In the genomic region with DNA sequence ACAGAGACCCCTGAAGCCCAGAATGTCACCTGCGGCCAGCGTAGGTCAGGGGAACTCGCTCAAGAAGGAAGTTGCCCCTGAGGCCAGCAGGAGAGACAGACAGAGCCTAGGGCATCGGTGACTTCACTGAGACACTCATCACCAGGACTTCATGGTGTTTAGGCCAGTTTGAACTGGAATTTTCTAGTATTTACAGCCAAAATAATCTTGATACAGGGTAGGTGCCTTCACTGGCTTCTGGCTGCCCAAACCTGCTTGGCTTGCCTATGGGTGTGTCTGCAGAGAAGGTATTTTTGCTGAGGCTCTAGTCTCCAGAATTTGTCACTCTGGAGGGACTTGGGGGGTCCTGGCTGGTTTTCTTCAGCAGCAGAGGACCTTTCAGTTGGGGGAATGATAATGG, we compare ENCODE assay signal across 17 cellular contexts.
DNase-seq lines count a peak whose midpoint lies in the region; ATAC-seq, FAIRE-seq and TF ChIP-seq lines count a peak whose summit lies in the region.
"Had no signal": no experiment of that assay in that cellular context is flagged by ENCODE, and none has a peak within 500 bp of the region (broad histone marks: within the 10 kb centered on the region; RNA-seq: fewer than 3 reads in every experiment).

No MANE protein-coding gene starts in this region.

- 64% methylated on average over 4 of the region's 4 CpGs for WGBS in K562 (ENCODE audit: insufficient coverage, low coverage, missing lambda C conversion rate)
- WGBS in esophagus squamous epithelium, 2 donors = 23 to 40% methylated on average over 1 to 4 of the region's 4 CpGs
- WGBS in sigmoid colon, 2 donors = 90% methylated on average over 4 of the region's 4 CpGs
- 94 to 100% methylated on average over 4 of the region's 4 CpGs for WGBS in tibial nerve, 2 donors

- H4K20me1 ChIP-seq in K562 (replicated peaks; ENCODE audit: control insufficient read depth, insufficient read depth, low read length) = no peaks in the 10 kb centered on the region

- H3K4me3 Mint-ChIP-seq in osteocyte (ENCODE audit: unreplicated experiment) = no peak overlapping the region
- H3K4me3 Mint-ChIP-seq: CD4-positive, CD25-positive, alpha-beta regulatory T cell had no signal

- no peak overlapping the region for H3K4me2 ChIP-seq in K562 (ENCODE audit: insufficient read depth, low read length)

- H3K4me3 ChIP-seq in K562 (no peak overlapping the region), esophagus squamous epithelium (no peak overlapping the region), sigmoid colon (no peak overlapping the region), vagina (no peak overlapping the region), tibial nerve (no peak overlapping the region)
- H3K4me3 ChIP-seq: GM12878, GM23248, HAP-1 had no signal

- no peaks in the 10 kb centered on the region for H3K9me3 Mint-ChIP-seq in osteocyte (ENCODE audit: unreplicated experiment)
- H3K9me3 Mint-ChIP-seq: CD4-positive, CD25-positive, alpha-beta regulatory T cell had no signal

- TF ChIP-seq CTCF in K562 (IDR thresholded peaks at IDR 0.05 in 2 of 3, conservative IDR thresholded peaks at IDR 0.05 in 1 of 3; ENCODE audit: insufficient read depth in 2 of 3, low read depth in 1 of 3, low read length in 3 of 3) (no peak), esophagus squamous epithelium (IDR thresholded peaks at IDR 0.05) (no peak), sigmoid colon (IDR thresholded peaks at IDR 0.05) (no peak), vagina (IDR thresholded peaks at IDR 0.05) (no peak), osteocyte (IDR thresholded peaks at IDR 0.05) (no peak), tibial nerve (IDR thresholded peaks at IDR 0.05) (no peak)

- H3K36me3 Mint-ChIP-seq in osteocyte (ENCODE audit: unreplicated experiment) = no peaks in the 10 kb centered on the region
- H3K36me3 Mint-ChIP-seq: CD4-positive, CD25-positive, alpha-beta regulatory T cell had no signal

- H3K27ac ChIP-seq in K562 (ENCODE audit: extremely low read depth, low read depth, low read length) = no peak overlapping the region
- H3K27ac ChIP-seq in esophagus squamous epithelium = peak overlapping the region; percentile 51 to 78 (median 70)
- no peak overlapping the region for H3K27ac ChIP-seq in sigmoid colon
- peak overlapping the region; percentile 72 for H3K27ac ChIP-seq in vagina
- H3K27ac ChIP-seq in tibial nerve = no peak overlapping the region
- H3K27ac ChIP-seq: GM23248 had no signal

- no peaks in the 10 kb centered on the region for H3K79me2 ChIP-seq in K562 (ENCODE audit: control insufficient read depth, insufficient read depth, low read length)

- no peak for DNase-seq in K562 (ENCODE audit: extremely low read depth in 1 of 4, low spot score in 3 of 4)
- DNase-seq in esophagus squamous epithelium (lab: John Stamatoyannopoulos, UW) = no peak
- peak; percentile 43 for DNase-seq in sigmoid colon
- no peak for DNase-seq in vagina (ENCODE audit: extremely low spot score in 2 of 2)
- no peak for DNase-seq in osteocyte (ENCODE audit: extremely low spot score, unreplicated experiment)
- no peak for DNase-seq in tibial nerve (ENCODE audit: low spot score in 2 of 2)
- DNase-seq: CD4-positive, CD25-positive, alpha-beta regulatory T cell; GM23248; KG1; NCI-H1092 treated with DMSO at 0.1 percent for 48 hours; NCI-H2029 treated with DMSO at 0.1 percent for 48 hours; NCI-H510A treated with DMSO at 0.1 percent for 48 hours; NCI-H748 treated with DMSO at 0.1 percent for 48 hours; SIG-M5 had no signal

- no TSS peak for BruUV-seq in K562 (replicated peaks; lab: Mats Ljungman, UMichigan)

- H3K27ac Mint-ChIP-seq in osteocyte (ENCODE audit: unreplicated experiment) = no peak overlapping the region
- H3K27ac Mint-ChIP-seq: CD4-positive, CD25-positive, alpha-beta regulatory T cell had no signal

- CTCF ChIA-PET in K562 (lab: Yijun Ruan, JAX; ENCODE audit: low intra/inter-chr PET ratio) = no interaction called here

- H3K27me3 ChIP-seq in K562 (ENCODE audit: control insufficient read depth in 2 of 2, insufficient read depth in 2 of 2, low read length in 2 of 2) (no peaks in the 10 kb centered on the region), esophagus squamous epithelium (no peaks in the 10 kb centered on the region), sigmoid colon (no peaks in the 10 kb centered on the region), vagina (no peaks in the 10 kb centered on the region), tibial nerve (no peaks in the 10 kb centered on the region)

- FAIRE-seq in K562 (lab: Jason Lieb, UNC) = no peak
- FAIRE-seq: GM12878 had no signal

- H3K36me3 ChIP-seq in K562 (ENCODE audit: control insufficient read depth, insufficient read depth, low read length) (no peaks in the 10 kb centered on the region), esophagus squamous epithelium (no peaks in the 10 kb centered on the region), sigmoid colon (no peaks in the 10 kb centered on the region), vagina (no peaks in the 10 kb centered on the region), tibial nerve (no peaks in the 10 kb centered on the region)
- H3K36me3 ChIP-seq: HAP-1 had no signal

- POLR2A ChIA-PET in K562 (lab: Yijun Ruan, JAX) = no interaction called here

- H3K4me1 ChIP-seq in K562 (replicated peaks in 1 of 2; ENCODE audit: control insufficient read depth in 2 of 2, insufficient read depth in 2 of 2, low read length in 2 of 2) (no peaks in the 10 kb centered on the region; a peak in 1 of 5 replicates), esophagus squamous epithelium (peaks cover 38 to 75% (median 57%) of the 10 kb centered on the region in 3 donors), sigmoid colon (peaks cover 0 to 19% (median 15%) of the 10 kb centered on the region in 4 donors), vagina (peaks cover 76% of the 10 kb centered on the region), tibial nerve (peaks cover 0 to 40% (median 7%) of the 10 kb centered on the region in 4 donors)
- H3K4me1 ChIP-seq: HAP-1 had no signal

- in situ Hi-C loops in K562 (cut with MboI) = no loop called here

- no peaks in the 10 kb centered on the region for H3K9me3 ChIP-seq in K562 (replicated peaks; ENCODE audit: control insufficient read depth, insufficient read depth, low read depth, low read length)
- no peaks in the 10 kb centered on the region for H3K9me3 ChIP-seq in esophagus squamous epithelium
- H3K9me3 ChIP-seq in sigmoid colon = no peaks in the 10 kb centered on the region
- H3K9me3 ChIP-seq in vagina = no peaks in the 10 kb centered on the region
- no peaks in the 10 kb centered on the region for H3K9me3 ChIP-seq in tibial nerve
- H3K9me3 ChIP-seq: HAP-1 had no signal

- TF ChIP-seq POLR2A in K562 (conservative IDR thresholded peaks at IDR 0.05) = no peak
- TF ChIP-seq POLR2A in esophagus squamous epithelium (IDR thresholded peaks at IDR 0.05) = no peak
- no peak for TF ChIP-seq POLR2A in sigmoid colon (IDR thresholded peaks at IDR 0.05)
- TF ChIP-seq POLR2A in vagina (IDR thresholded peaks at IDR 0.05) = no peak
- no peak for TF ChIP-seq POLR2A in tibial nerve (IDR thresholded peaks at IDR 0.05)

- H3K27me3 Mint-ChIP-seq in osteocyte (ENCODE audit: unreplicated experiment) = peaks cover 3% of the 10 kb centered on the region
- H3K27me3 Mint-ChIP-seq: CD4-positive, CD25-positive, alpha-beta regulatory T cell had no signal

- peaks cover 15% of the 10 kb centered on the region for H3K4me1 Mint-ChIP-seq in osteocyte (ENCODE audit: unreplicated experiment)
- H3K4me1 Mint-ChIP-seq: CD4-positive, CD25-positive, alpha-beta regulatory T cell had no signal

- peak overlapping the region; percentile 40; the same call in 1 of the 2 replicates for H2AFZ ChIP-seq in K562 (ENCODE audit: low read depth, low read length)
- H2AFZ ChIP-seq: GM23248 had no signal

- no peak overlapping the region for H3K9ac ChIP-seq in K562 (ENCODE audit: insufficient read depth in 1 of 2, low read depth in 2 of 2, low read length in 2 of 2)
- H3K9ac ChIP-seq: GM23248 had no signal

- ATAC-seq in K562 = no peak
- no peak for ATAC-seq in HG03025 (IDR thresholded peaks at IDR 0.05; ENCODE audit: low FRiP score, unreplicated experiment)
- ATAC-seq: GM12878 had no signal

- TF ChIP-seq RAD21 in K562 (CRISPR knock-in tag; conservative IDR thresholded peaks at IDR 0.05 in 1 of 2, IDR thresholded peaks at IDR 0.05 in 1 of 2) = no peak

- no peaks in the 10 kb centered on the region for H3K9me1 ChIP-seq in K562 (ENCODE audit: control insufficient read depth, insufficient read depth, low read length)

- intact Hi-C loops in K562 (cut with micrococcal nuclease) (no loop called here), esophagus squamous epithelium (cut with DNase I) (no loop called here), sigmoid colon (cut with DNase I) (no loop called here), vagina (cut with DNase I) (no loop called here)

- TF ChIP-seq EP300 in K562 (IDR thresholded peaks at IDR 0.05; ENCODE audit: low read length) (no peak), sigmoid colon (IDR thresholded peaks at IDR 0.05) (no peak), tibial nerve (IDR thresholded peaks at IDR 0.05) (no peak)

TF ChIP-seq in K562, 482 proteins besides CTCF, POLR2A, EP300 and RAD21:
- no peak for TF ChIP-seq SNRNP70 (optimal IDR thresholded peaks at IDR 0.05; ENCODE audit: low read depth, low read length)
- TF ChIP-seq KLF16 (IDR thresholded peaks at IDR 0.05) = peak; percentile 74
TF ChIP-seq in K562: peak in this region for 1.

Comparison
In these comparisons a context has a peak if more than half of its experiments do, and no peak if none do; other contexts are left out.
1. H3K27ac ChIP-seq: peak in esophagus squamous epithelium (4 of 4) and vagina (single experiment); none in K562 (single experiment), sigmoid colon (0 of 4) and tibial nerve (0 of 4).